ENCODE assay signal across 8 cellular contexts in the genomic region with DNA sequence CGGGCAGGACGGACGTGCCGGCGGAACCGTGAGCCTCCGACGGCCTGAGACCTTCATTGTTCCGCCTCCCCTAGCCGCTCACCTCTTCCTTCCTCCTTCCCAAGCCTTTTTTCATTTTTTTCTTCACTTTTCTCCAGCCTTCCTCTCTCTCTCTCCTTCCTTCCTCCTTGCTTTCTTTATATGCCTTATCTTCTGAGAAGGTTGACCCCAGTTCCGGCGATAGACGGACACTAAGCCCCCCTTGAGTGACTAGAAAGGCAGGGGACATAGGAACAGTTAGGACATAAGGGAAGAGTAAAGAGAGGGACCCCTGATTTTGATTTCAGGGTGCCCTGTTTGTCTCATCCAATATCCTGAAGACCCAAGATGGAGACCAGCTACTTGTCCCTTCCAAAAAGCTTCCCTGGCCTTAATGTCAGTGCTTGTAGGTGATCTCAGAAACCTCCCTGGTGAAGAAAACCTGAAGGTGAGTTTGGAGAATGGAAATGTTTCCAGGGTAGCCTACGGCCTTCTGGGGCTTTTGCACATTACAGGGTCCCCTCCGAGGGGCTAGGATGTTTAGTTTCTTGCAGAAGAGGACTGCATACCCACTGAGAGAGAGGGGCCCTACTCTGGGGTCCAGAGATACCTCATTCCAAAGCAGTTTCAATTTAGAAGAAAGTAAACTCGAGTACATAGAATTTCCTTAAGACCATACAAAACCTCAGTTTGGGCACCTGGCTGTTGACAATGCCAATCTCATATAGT. TPM values are rescaled to one million over a fixed set of nuclear protein-coding genes. Genes with fewer than 3 reads are reported as not detected.
A peak's percentile ranks its signal among the peaks of the same experiment; 100 is the strongest.
DNase-seq lines count a peak whose midpoint lies in the region; ATAC-seq and TF ChIP-seq lines count a peak whose summit lies in the region.

No MANE protein-coding gene starts in this region.

- no peaks in the 10 kb centered on the region for H3K36me3 ChIP-seq in trophoblast cell (ENCODE audit: control insufficient read depth in 1 of 2, insufficient read depth in 2 of 2, low read length in 2 of 2)

- peak overlapping the region; percentile 61 for H3K14ac ChIP-seq in trophoblast cell (ENCODE audit: low read length)

- no peak overlapping the region for H3K4ac ChIP-seq in trophoblast cell (ENCODE audit: low read depth, low read length)

- no CpG with 5 or more reads among the region's 16 CpGs for WGBS in trophoblast cell (ENCODE audit: extremely low coverage, insufficient coverage, insufficient read length)

- H4K91ac ChIP-seq in trophoblast cell (ENCODE audit: low read depth, low read length) = peak overlapping the region; percentile 39

- CTCF ChIA-PET in RWPE1 (lab: Yijun Ruan, JAX) = interaction anchor here (0.6 to 1.4 kb wide), 14 partner anchors 18 to 695 kb away, joined by 3 to 6 read pairs (median 3); no protein-coding TSS in a partner anchor

- DNase-seq in GM12864 (ENCODE audit: low read depth) = no peak
- DNase-seq in RWPE1 (ENCODE audit: low spot score) = no peak
- DNase-seq in epithelial cell of prostate (ENCODE audit: low read depth, low spot score) = no peak
- DNase-seq in trophoblast cell = peak; percentile 38 to 62
- DNase-seq in NCI-H1436 treated with DMSO at 0.1 percent for 48 hours (lab: John Stamatoyannopoulos, UW) = no peak
- DNase-seq in cerebellum (ENCODE audit: low spot score) = no peak

- peak overlapping the region; percentile 92 for H3K4me2 ChIP-seq in trophoblast cell (ENCODE audit: low read length)

- peak overlapping the region; percentile 62 for H2BK12ac ChIP-seq in trophoblast cell (ENCODE audit: low read length)

- no peak overlapping the region for H3K23ac ChIP-seq in trophoblast cell (ENCODE audit: low read length)

- no peak overlapping the region for H4K8ac ChIP-seq in trophoblast cell (ENCODE audit: low read depth, low read length)

- no peak overlapping the region for H2AK5ac ChIP-seq in trophoblast cell (ENCODE audit: low read length)

- H2AFZ ChIP-seq in trophoblast cell (ENCODE audit: insufficient read depth, low read length, poor library complexity) = peak overlapping the region; percentile 38

- peaks cover 26% of the 10 kb centered on the region for H3K79me2 ChIP-seq in trophoblast cell (ENCODE audit: control insufficient read depth, insufficient read depth, low read length, poor library complexity)

- H3K4me3 ChIP-seq in GM12864 (ENCODE audit: low read depth, low read length) = peak overlapping the region; percentile 74
- peak overlapping the region; percentile 66 for H3K4me3 ChIP-seq in trophoblast cell (ENCODE audit: low read depth, low read length)

- TF ChIP-seq CTCF in GM12864 (IDR thresholded peaks at IDR 0.05; ENCODE audit: low read depth, low read length, missing control alignments) (no peak), RWPE1 (conservative IDR thresholded peaks at IDR 0.05; ENCODE audit: low read depth) (no peak)

- peak overlapping the region; percentile 20 for H2BK120ac ChIP-seq in trophoblast cell (ENCODE audit: insufficient read depth, low read length, poor library complexity)

- ATAC-seq in GM21619 (IDR thresholded peaks at IDR 0.05; ENCODE audit: unreplicated experiment) (no peak), GM19395 (IDR thresholded peaks at IDR 0.05; ENCODE audit: unreplicated experiment) (no peak)

- H3K18ac ChIP-seq in trophoblast cell (ENCODE audit: low read length) = no peak overlapping the region

- peak overlapping the region; percentile 51 for H2BK5ac ChIP-seq in trophoblast cell (ENCODE audit: low read depth, low read length, poor library complexity)

- peaks cover 35% of the 10 kb centered on the region for H3K79me1 ChIP-seq in trophoblast cell (ENCODE audit: low read length)

- no peaks in the 10 kb centered on the region for H3K27me3 ChIP-seq in trophoblast cell (ENCODE audit: insufficient read depth, low read length)

- no peaks in the 10 kb centered on the region for H3K9me3 ChIP-seq in trophoblast cell (ENCODE audit: insufficient read depth, low read depth, low read length)

- H3K27ac ChIP-seq in RWPE1 (peak overlapping the region; percentile 94), epithelial cell of prostate (peak overlapping the region; percentile 99), trophoblast cell (ENCODE audit: low read depth, low read length) (peak overlapping the region; percentile 72)

- H3K9ac ChIP-seq in trophoblast cell (ENCODE audit: low read length) = no peak overlapping the region

- peaks cover 5 to 7% of the 10 kb centered on the region in 2 experiments for H3K4me1 ChIP-seq in trophoblast cell (ENCODE audit: control insufficient read depth in 1 of 2, insufficient read depth in 2 of 2, low read length in 2 of 2)

- POLR2A ChIA-PET in RWPE1 (lab: Yijun Ruan, JAX; ENCODE audit: low non-redundant PET) = interaction anchor here (0.7 to 1.3 kb wide), 2 partner anchors 470 to 550 kb away, joined by 3 to 4 read pairs; no protein-coding TSS in a partner anchor

- no peak overlapping the region for H4K12ac ChIP-seq in trophoblast cell (ENCODE audit: low read depth, low read length)

RNA-seq across cellular contexts. Expression of gene ADM, which starts 3.5 kb away (rescaled TPM):
- 101 and 108 TPM in 2 replicates for polyA plus RNA-seq in trophoblast cell (2013)
- total RNA-seq in cerebellum = 6.1 TPM

RNA-seq across cellular contexts. Expression of gene SBF2, which starts 14.4 kb away (rescaled TPM):
- 14.4 and 15.1 TPM in 2 replicates for polyA plus RNA-seq in trophoblast cell (2013)
- 129 TPM for total RNA-seq in cerebellum

Comparison
In these comparisons a context has a peak if more than half of its experiments do, and no peak if none do; other contexts are left out.
1. DNase-seq: peak in trophoblast cell (2 of 2); none in GM12864 (single experiment), RWPE1 (single experiment), epithelial cell of prostate (single experiment), NCI-H1436 treated with DMSO at 0.1 percent for 48 hours (single experiment) and cerebellum (single experiment).
2. Peak in every context shown above with its lines, with median percentiles within 50 percentile points of each other: H3K27ac ChIP-seq.